Comparison of ENCODE assay signal across 8 cellular contexts in genomic region chr7:63899691-63900393, GRCh38.
A peak's percentile ranks its signal among the peaks of the same experiment; 100 is the strongest.
DNase-seq lines count a peak whose midpoint lies in the region; TF ChIP-seq lines count a peak whose summit lies in the region.

No MANE protein-coding gene starts in this region.

- TF ChIP-seq CTCF in GM20000 (IDR thresholded peaks at IDR 0.05; ENCODE audit: extremely low read depth, missing control alignments), result no peak

- no peak overlapping the region for H3K9ac ChIP-seq in rectal smooth muscle tissue (ENCODE audit: low read length)

- DNase-seq in NCI-H2227 treated with DMSO at 0.1 percent for 48 hours (lab: John Stamatoyannopoulos, UW) (peak; percentile 94), NCI-H2029 treated with DMSO at 0.1 percent for 48 hours (lab: John Stamatoyannopoulos, UW) (no peak), GM20000 (ENCODE audit: low spot score) (no peak), DMS79 (lab: John Stamatoyannopoulos, UW) (no peak)
- DNase-seq in activated CD8-positive, alpha-beta memory T cell treated with anti-CD3 and anti-CD28 coated beads for 24 hours, result peak; percentile 95

- peaks cover 2% of the 10 kb centered on the region in 2 donors for H3K9me3 ChIP-seq in esophagus (ENCODE audit: control insufficient read depth in 2 of 2, insufficient read depth in 1 of 2, low read depth in 1 of 2, low read length in 1 of 2)

- H3K36me3 ChIP-seq in esophagus (ENCODE audit: control insufficient read depth in 2 of 2, insufficient read depth in 2 of 2, low read length in 1 of 2) (no peaks in the 10 kb centered on the region), rectal smooth muscle tissue (ENCODE audit: control insufficient read depth, insufficient read depth, low read length) (no peaks in the 10 kb centered on the region), urinary bladder (ENCODE audit: insufficient read depth) (no peaks in the 10 kb centered on the region)

- H3K27me3 ChIP-seq in esophagus (ENCODE audit: control insufficient read depth in 1 of 2, insufficient read depth in 2 of 2, low read length in 2 of 2) (no peaks in the 10 kb centered on the region), rectal smooth muscle tissue (ENCODE audit: control insufficient read depth, insufficient read depth, low read length) (no peaks in the 10 kb centered on the region)

- peak overlapping the region in 1 of 2 donors; percentile 40 for H3K27ac ChIP-seq in esophagus (ENCODE audit: low read depth in 2 of 2, low read length in 1 of 2)
- no peak overlapping the region for H3K27ac ChIP-seq in rectal smooth muscle tissue (ENCODE audit: low read depth, low read length)
- no peak overlapping the region for H3K27ac ChIP-seq in urinary bladder (ENCODE audit: low read depth)

- H3K4me3 ChIP-seq in esophagus (ENCODE audit: low read depth in 1 of 2, low read length in 2 of 2) (peak overlapping the region; percentile 71 to 83), rectal smooth muscle tissue (ENCODE audit: low read length) (peak overlapping the region; percentile 92), urinary bladder (ENCODE audit: low read depth, low read length) (peak overlapping the region; percentile 47)

- H3K4me1 ChIP-seq in esophagus (ENCODE audit: control insufficient read depth in 2 of 2, insufficient read depth in 2 of 2, low read length in 1 of 2) (peaks cover 0 to 5% of the 10 kb centered on the region in 2 donors), rectal smooth muscle tissue (ENCODE audit: control insufficient read depth, insufficient read depth, low read length) (peaks cover 3% of the 10 kb centered on the region), urinary bladder (ENCODE audit: insufficient read depth) (no peaks in the 10 kb centered on the region)

- 14 to 15% methylated on average over 29 of the region's 29 CpGs for WGBS in esophagus, 2 donors
- WGBS in urinary bladder, result 32% methylated on average over 29 of the region's 29 CpGs

Comparison
In these comparisons a context has a peak if more than half of its experiments do, and no peak if none do; other contexts are left out.
1. DNase-seq: peak in NCI-H2227 treated with DMSO at 0.1 percent for 48 hours (single experiment) and activated CD8-positive, alpha-beta memory T cell treated with anti-CD3 and anti-CD28 coated beads for 24 hours (single experiment); none in NCI-H2029 treated with DMSO at 0.1 percent for 48 hours (single experiment), GM20000 (single experiment) and DMS79 (single experiment).
2. Peak in every context shown above with its lines, with median percentiles within 50 percentile points of each other: H3K4me3 ChIP-seq.